ENCODE assay signal across 17 cellular contexts in genomic region chr7:114312649-114313048, GRCh38.
"Had no signal": no experiment of that assay in that cellular context is flagged by ENCODE, and none has a peak within 500 bp of the region (broad histone marks: within the 10 kb centered on the region; RNA-seq: fewer than 3 reads in every experiment).

No MANE protein-coding gene starts in this region.

- DNase-seq: activated CD4-positive, alpha-beta memory T cell treated with anti-CD3 and anti-CD28 coated beads, Interleukin-2, amount 10 ng/mL, durations not matched to agents 7 days and 5 days; activated CD4-positive, alpha-beta T cell treated with anti-CD3 and anti-CD28 coated beads, Interleukin-2, amount 10 ng/mL, durations not matched to agents 24 days and 14 days; activated effector memory CD4-positive, alpha-beta T cell treated with anti-CD3 and anti-CD28 coated beads, Interleukin-2, amount 50 U/mL, for 16 hours; activated naive CD4-positive, alpha-beta T cell treated with anti-CD3 and anti-CD28 coated beads, Interleukin-2, amount 50 U/mL, for 16 hours; activated naive CD8-positive, alpha-beta T cell treated with anti-CD3 and anti-CD28 coated beads, Interleukin-2, amount 50 U/mL, for 24 hours; caudate nucleus; effector CD4-positive, alpha-beta T cell; foreskin melanocyte; naive B cell; nucleus accumbens; small intestine; stimulated activated CD4-positive, alpha-beta T cell treated with anti-CD3 and anti-CD28 coated beads, Interleukin-2, amount 100 ng/mL, for 48 hours; stimulated activated CD8-positive, alpha-beta memory T cell treated with anti-CD3 and anti-CD28 coated beads, Interleukin-4, amount 100 ng/mL, for 48 hours; stimulated activated naive B cell treated with anti-CD40 and anti-IgM and Interleukin-4, amounts not matched to agents 10 μg/mL and 1 μg/mL and 100 μg/mL, for 72 hours; transverse colon; uterus had no signal

- FAIRE-seq: endometrium, small intestine had no signal
